Comparison of ENCODE assay signal across 1 cellular context in the genomic region with DNA sequence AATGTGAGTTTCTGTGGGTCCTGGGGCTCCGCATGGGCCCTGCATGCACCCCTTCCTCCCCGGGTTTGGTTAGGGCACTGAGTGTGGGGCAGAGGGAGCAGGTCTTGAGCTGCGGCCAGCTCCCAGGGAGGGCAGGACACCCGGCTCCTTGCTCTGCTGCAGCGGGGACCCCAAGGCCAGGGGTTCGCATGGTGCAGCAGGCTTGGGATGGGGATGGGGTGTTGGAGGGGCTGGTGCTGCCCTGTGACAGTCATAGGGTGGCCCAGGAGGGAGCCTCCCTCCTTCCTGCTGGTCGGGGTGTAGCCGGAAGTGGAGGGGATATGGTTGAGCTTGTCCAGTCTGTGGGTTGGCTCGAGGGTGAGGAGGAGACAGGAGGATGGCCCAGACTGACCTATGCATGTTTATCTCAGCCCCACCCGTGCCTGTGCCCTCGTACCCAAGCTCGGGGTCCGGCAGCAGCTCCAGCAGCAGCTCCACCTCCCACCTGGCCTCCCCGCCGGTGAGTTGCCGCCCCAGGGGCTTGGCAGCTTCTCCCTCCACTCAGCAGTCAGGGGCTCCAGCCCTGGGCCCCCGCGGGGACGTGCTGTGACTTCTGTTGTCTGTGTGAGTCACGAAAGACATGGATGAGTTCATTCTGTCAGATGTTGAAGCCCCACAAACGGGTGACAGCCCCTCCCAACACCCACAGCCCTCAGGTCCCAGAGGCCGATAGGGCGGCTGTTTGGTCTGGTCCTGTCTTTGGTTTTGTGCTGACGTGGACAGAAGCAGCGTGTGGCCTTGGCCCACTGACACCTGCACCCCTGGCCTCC.
TF ChIP-seq lines count a peak whose summit lies in the region.

No MANE protein-coding gene starts in this region.

TF ChIP-seq in IMR-90, 13 proteins besides CTCF, POLR2A, EP300 and RAD21:
- TF ChIP-seq MAFK (IDR thresholded peaks at IDR 0.05; ENCODE audit: low read depth, low read length): no peak
- no peak for TF ChIP-seq BHLHE40 (IDR thresholded peaks at IDR 0.05; ENCODE audit: low read depth, low read length)
- TF ChIP-seq RFX5 (IDR thresholded peaks at IDR 0.05; ENCODE audit: low read depth, low read length): no peak
- no peak for TF ChIP-seq MXI1 (IDR thresholded peaks at IDR 0.05; ENCODE audit: borderline replicate concordance, low read depth, low read length)
- no peak for TF ChIP-seq CEBPB (IDR thresholded peaks at IDR 0.05; ENCODE audit: low read depth, low read length)
- no peak for TF ChIP-seq SMC3 (IDR thresholded peaks at IDR 0.05; ENCODE audit: low read depth, low read length)
- TF ChIP-seq NFE2L2 (IDR thresholded peaks at IDR 0.05; ENCODE audit: low read depth, low read length): no peak
- TF ChIP-seq RCOR1 (IDR thresholded peaks at IDR 0.05; ENCODE audit: insufficient replicate concordance, low read length): no peak
- TF ChIP-seq FOS (IDR thresholded peaks at IDR 0.05; ENCODE audit: low read depth, low read length): no peak
- no peak for TF ChIP-seq CHD1 (IDR thresholded peaks at IDR 0.05; ENCODE audit: low read depth, low read length)
- no peak for TF ChIP-seq ELK1 (IDR thresholded peaks at IDR 0.05; ENCODE audit: borderline replicate concordance, low read depth, low read length)
- TF ChIP-seq MAZ (IDR thresholded peaks at IDR 0.05; ENCODE audit: borderline replicate concordance, low read depth, low read length): no peak
- TF ChIP-seq, protein P1, sequence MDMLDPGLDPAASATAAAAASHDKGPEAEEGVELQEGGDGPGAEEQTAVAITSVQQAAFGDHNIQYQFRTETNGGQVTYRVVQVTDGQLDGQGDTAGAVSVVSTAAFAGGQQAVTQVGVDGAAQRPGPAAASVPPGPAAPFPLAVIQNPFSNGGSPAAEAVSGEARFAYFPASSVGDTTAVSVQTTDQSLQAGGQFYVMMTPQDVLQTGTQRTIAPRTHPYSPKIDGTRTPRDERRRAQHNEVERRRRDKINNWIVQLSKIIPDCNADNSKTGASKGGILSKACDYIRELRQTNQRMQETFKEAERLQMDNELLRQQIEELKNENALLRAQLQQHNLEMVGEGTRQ (IDR thresholded peaks at IDR 0.05; ENCODE audit: low read depth, low read length): no peak
